In genomic region chr15:69059170-69059943, GRCh38 we compare ENCODE assay signal across 8 cellular contexts. TPM values are rescaled to one million over a fixed set of nuclear protein-coding genes. Genes with fewer than 3 reads are reported as not detected.
A peak's percentile ranks its signal among the peaks of the same experiment; 100 is the strongest.
DNase-seq lines count a peak whose midpoint lies in the region; ATAC-seq and TF ChIP-seq lines count a peak whose summit lies in the region.

No MANE protein-coding gene starts in this region.

- POLR2A ChIA-PET in activated naive CD8-positive, alpha-beta T cell treated with anti-CD3 and anti-CD28 coated beads, Interleukin-2, amount 10 ng/mL, durations not matched to agents 7 days and 5 days (lab: Charles Lee), result interaction anchor here (0.6 kb wide), 2 partner anchors 67 to 101 kb away, joined by 3 to 5 read pairs; partner anchors contain the start of gene GLCE

- DNase-seq in GM04504 (ENCODE audit: low read depth) (peak; percentile 70), NCI-H1436 (lab: John Stamatoyannopoulos, UW) (peak; percentile 91), SW480 (ENCODE audit: low spot score) (peak; percentile 91), heart left ventricle (peak; percentile 84 to 93 (median 87)), retina (peak; percentile 91)
- peak; percentile 79 for DNase-seq in activated naive CD8-positive, alpha-beta T cell treated with anti-CD3 and anti-CD28 coated beads, Interleukin-2, amount 10 ng/mL, durations not matched to agents 7 days and 5 days

- H3K4me3 ChIP-seq in heart left ventricle, result peak overlapping the region in 6 of 12 donors; percentile 0 to 29 (median 22)

- H3K9me3 Mint-ChIP-seq in activated naive CD8-positive, alpha-beta T cell treated with anti-CD3 and anti-CD28 coated beads, Interleukin-2, amount 10 ng/mL, durations not matched to agents 7 days and 5 days, result no peaks in the 10 kb centered on the region

- H3K27me3 ChIP-seq in heart left ventricle, result peaks cover 0 to 8% (median 0%) of the 10 kb centered on the region in 9 donors

- intact Hi-C loops in heart left ventricle (cut with DNase I), result loop anchor here in 9 of 10 donors (1.0 to 5.0 kb wide), 16 partner anchors 98 to 408 kb away; partner anchors contain the start of genes GLCE (in 4 of the 9) and KIF23 (in 1 of the 9)

- H3K27me3 Mint-ChIP-seq in activated naive CD8-positive, alpha-beta T cell treated with anti-CD3 and anti-CD28 coated beads, Interleukin-2, amount 10 ng/mL, durations not matched to agents 7 days and 5 days, result peaks cover 2% of the 10 kb centered on the region

- H3K4me1 ChIP-seq in heart left ventricle, result peaks cover 0 to 23% (median 16%) of the 10 kb centered on the region in 12 donors

- no peaks in the 10 kb centered on the region for H3K9me3 ChIP-seq in heart left ventricle

- H3K36me3 ChIP-seq in heart left ventricle, result no peaks in the 10 kb centered on the region

- H3K4me3 Mint-ChIP-seq in activated naive CD8-positive, alpha-beta T cell treated with anti-CD3 and anti-CD28 coated beads, Interleukin-2, amount 10 ng/mL, durations not matched to agents 7 days and 5 days, result no peak overlapping the region

- WGBS in heart left ventricle, 4 donors, result 37 to 47% (median 39%) methylated on average over 19 of the region's 19 CpGs

- no peaks in the 10 kb centered on the region for H3K36me3 Mint-ChIP-seq in activated naive CD8-positive, alpha-beta T cell treated with anti-CD3 and anti-CD28 coated beads, Interleukin-2, amount 10 ng/mL, durations not matched to agents 7 days and 5 days

- no peak for TF ChIP-seq POLR2A in heart left ventricle (IDR thresholded peaks at IDR 0.05)

- peak; percentile 47 for ATAC-seq in activated naive CD8-positive, alpha-beta T cell treated with anti-CD3 and anti-CD28 coated beads, Interleukin-2, amount 10 ng/mL, durations not matched to agents 7 days and 5 days (ENCODE audit: low read depth)
- ATAC-seq in heart left ventricle (peak; percentile 78 to 85 (median 81)), GM19328 (IDR thresholded peaks at IDR 0.05; ENCODE audit: unreplicated experiment) (no peak), GM18511 (IDR thresholded peaks at IDR 0.05; ENCODE audit: unreplicated experiment) (no peak)

- no peak overlapping the region for H3K27ac Mint-ChIP-seq in activated naive CD8-positive, alpha-beta T cell treated with anti-CD3 and anti-CD28 coated beads, Interleukin-2, amount 10 ng/mL, durations not matched to agents 7 days and 5 days

- H3K27ac ChIP-seq in heart left ventricle, result peak overlapping the region in 9 of 12 donors; percentile 22 to 72 (median 55)

- peak; percentile 80 to 93 (median 88) for TF ChIP-seq CTCF in heart left ventricle (IDR thresholded peaks at IDR 0.05)

- H3K4me1 Mint-ChIP-seq in activated naive CD8-positive, alpha-beta T cell treated with anti-CD3 and anti-CD28 coated beads, Interleukin-2, amount 10 ng/mL, durations not matched to agents 7 days and 5 days, result peaks cover 21% of the 10 kb centered on the region

RNA-seq across cellular contexts. Expression of gene NOX5, which starts 44.9 kb away (rescaled TPM):
- under 1 TPM in 1 of 2 experiments, not detected in 1; 0.06 TPM for total RNA-seq in activated naive CD8-positive, alpha-beta T cell treated with anti-CD3 and anti-CD28 coated beads, Interleukin-2, amount 10 ng/mL, durations not matched to agents 7 days and 5 days
- total RNA-seq in heart left ventricle, result under 1 TPM in 3 of 9 donors, not detected in 6; 0.02 to 0.29 (median 0.08) TPM
- polyA plus RNA-seq in heart left ventricle, result under 1 TPM; 0.03 to 0.04 TPM

Comparison
In these comparisons a context has a peak if more than half of its experiments do, and no peak if none do; other contexts are left out.
1. ATAC-seq: peak in activated naive CD8-positive, alpha-beta T cell treated with anti-CD3 and anti-CD28 coated beads, Interleukin-2, amount 10 ng/mL, durations not matched to agents 7 days and 5 days (single experiment) and heart left ventricle (4 of 4); none in GM19328 (single experiment) and GM18511 (single experiment).
2. Peak in every context shown above with its lines, with median percentiles within 50 percentile points of each other: DNase-seq.